24 cellular contexts compared by ENCODE assay signal in genomic region chr19:49271080-49271753, GRCh38.
"Had no signal": no experiment of that assay in that cellular context is flagged by ENCODE, and none has a peak within 500 bp of the region (broad histone marks: within the 10 kb centered on the region; RNA-seq: fewer than 3 reads in every experiment).

No MANE protein-coding gene starts in this region.

- H3K4me1 Mint-ChIP-seq: activated T-helper 17 cell treated with anti-CD3 and anti-CD28 coated beads, Interleukin-2, amount 50 U/mL, for 72 hours; neural crest cell had no signal

- H3K27ac Mint-ChIP-seq: activated B cell treated with CpG ODN at 0.5 μM for 24 hours; activated CD4-positive, alpha-beta memory T cell treated with anti-CD3 and anti-CD28 coated beads, Interleukin-2, amount 10 ng/mL, durations not matched to agents 7 days and 5 days; activated CD8-positive, alpha-beta memory T cell treated with anti-CD3 and anti-CD28 coated beads, Interleukin-2, amount 10 ng/mL, durations not matched to agents 7 days and 5 days; activated naive CD8-positive, alpha-beta T cell treated with anti-CD3 and anti-CD28 coated beads for 36 hours; activated T-helper 17 cell treated with anti-CD3 and anti-CD28 coated beads, Interleukin-2, amount 50 U/mL, for 72 hours; mesothelial cell of epicardium; progenitor cell of endocrine pancreas; T-helper 2 cell treated with Interferon-gamma antibody and Interleukin-4, amounts not matched to agents 5 μg/mL and 100 μg/mL, for 36 hours had no signal

- H3K4me1 ChIP-seq: body of pancreas, colonic mucosa, esophagus muscularis mucosa, tibial nerve, uterus had no signal

- H3K9me3 Mint-ChIP-seq: activated CD4-positive, alpha-beta memory T cell treated with anti-CD3 and anti-CD28 coated beads, Interleukin-2, amount 10 ng/mL, durations not matched to agents 7 days and 5 days had no signal

- H3K4me3 Mint-ChIP-seq: activated B cell treated with CpG ODN at 0.5 μM for 24 hours; activated CD4-positive, alpha-beta memory T cell treated with anti-CD3 and anti-CD28 coated beads, Interleukin-2, amount 10 ng/mL, durations not matched to agents 7 days and 5 days; activated CD8-positive, alpha-beta memory T cell treated with anti-CD3 and anti-CD28 coated beads, Interleukin-2, amount 10 ng/mL, durations not matched to agents 7 days and 5 days; activated naive CD8-positive, alpha-beta T cell treated with anti-CD3 and anti-CD28 coated beads for 36 hours; activated T-helper 17 cell treated with anti-CD3 and anti-CD28 coated beads, Interleukin-2, amount 50 U/mL, for 72 hours; mesothelial cell of epicardium; neural crest cell; T-helper 2 cell treated with Interferon-gamma antibody and Interleukin-4, amounts not matched to agents 5 μg/mL and 100 μg/mL, for 36 hours had no signal

- H3K27me3 ChIP-seq: body of pancreas, colonic mucosa, hepatocyte, tibial nerve, uterus had no signal

- H3K9me3 ChIP-seq: body of pancreas, colonic mucosa had no signal

- H3K4me3 ChIP-seq: body of pancreas, colonic mucosa, esophagus muscularis mucosa, hepatocyte, lung, tibial nerve, uterus had no signal

- H3K27ac ChIP-seq: body of pancreas, colonic mucosa, esophagus muscularis mucosa, hepatocyte, tibial nerve, uterus had no signal

- ATAC-seq: activated CD8-positive, alpha-beta memory T cell treated with anti-CD3 and anti-CD28 coated beads, Interleukin-2, amount 10 ng/mL, durations not matched to agents 7 days and 5 days; body of pancreas had no signal

- H3K36me3 Mint-ChIP-seq: activated CD8-positive, alpha-beta memory T cell treated with anti-CD3 and anti-CD28 coated beads, Interleukin-2, amount 10 ng/mL, durations not matched to agents 7 days and 5 days; activated naive CD8-positive, alpha-beta T cell treated with anti-CD3 and anti-CD28 coated beads for 36 hours; mesothelial cell of epicardium had no signal

- DNase-seq: activated B cell treated with CpG ODN at 0.5 μM for 24 hours; activated CD4-positive, alpha-beta memory T cell treated with anti-CD3 and anti-CD28 coated beads, Interleukin-2, amount 10 ng/mL, durations not matched to agents 7 days and 5 days; activated CD4-positive, alpha-beta T cell treated with anti-CD3 and anti-CD28 coated beads for 4 hours; activated CD8-positive, alpha-beta memory T cell treated with anti-CD3 and anti-CD28 coated beads, Interleukin-2, amount 10 ng/mL, durations not matched to agents 7 days and 5 days; activated naive CD4-positive, alpha-beta T cell; activated naive CD8-positive, alpha-beta T cell treated with anti-CD3 and anti-CD28 coated beads for 36 hours; amniotic stem cell; body of pancreas; central memory CD4-positive, alpha-beta T cell; colonic mucosa; islet precursor cell; stimulated activated CD4-positive, alpha-beta T cell treated with anti-CD3 and anti-CD28 coated beads, Interleukin-2, amount 100 ng/mL, for 24 hours; stimulated activated naive CD4-positive, alpha-beta T cell treated with Interleukin-2 at 50 U/mL for 16 hours; uterus had no signal

- H3K36me3 ChIP-seq: colonic mucosa, esophagus muscularis mucosa, tibial nerve, uterus had no signal

- FAIRE-seq: TTC549 had no signal
